ENCODE assay signal across 8 cellular contexts in genomic region chr9:34547960-34548603, GRCh38. TPM values are rescaled to one million over a fixed set of nuclear protein-coding genes. Genes with fewer than 3 reads are reported as not detected.
DNase-seq lines count a peak whose midpoint lies in the region; TF ChIP-seq lines count a peak whose summit lies in the region.

No MANE protein-coding gene starts in this region.

- H3K4me3 ChIP-seq in epithelial cell of esophagus (ENCODE audit: low read length) = no peak overlapping the region
- no peak overlapping the region for H3K4me3 ChIP-seq in transverse colon

- DNase-seq in NCI-H2107 treated with DMSO at 0.1 percent for 48 hours (lab: John Stamatoyannopoulos, UW; ENCODE audit: unreplicated experiment) (peak; percentile 18), NCI-H2107 (lab: John Stamatoyannopoulos, UW) (no peak), NCI-H146 (lab: John Stamatoyannopoulos, UW) (peak; percentile 64), epithelial cell of esophagus (ENCODE audit: low read depth) (peak; percentile 61), mesenteric fat pad (ENCODE audit: low spot score) (peak; percentile 91), transverse colon (peak; percentile 70), SHP77 treated with DMSO at 0.1 percent for 48 hours (lab: John Stamatoyannopoulos, UW) (no peak)
- DNase-seq in activated CD4-positive, alpha-beta T cell treated with anti-CD3 and anti-CD28 coated beads, Interleukin-2, amount 50 U/mL, for 1 hour = peak; percentile 28

- no peak for TF ChIP-seq POLR2A in transverse colon (IDR thresholded peaks at IDR 0.05)

- no peaks in the 10 kb centered on the region for H3K36me3 ChIP-seq in transverse colon

- peak; percentile 92 for TF ChIP-seq CTCF in epithelial cell of esophagus (IDR thresholded peaks at IDR 0.05; ENCODE audit: insufficient read depth, low read depth, low read length, missing control alignments)
- TF ChIP-seq CTCF in transverse colon (IDR thresholded peaks at IDR 0.05) = peak; percentile 77 to 93 (median 83)

- 13 to 57% methylated on average over 2 to 13 of the region's 13 CpGs for WGBS in transverse colon (ENCODE audit: low coverage in 1 of 2), 2 donors

- H3K4me1 ChIP-seq in transverse colon = peaks cover 0 to 3% (median 0%) of the 10 kb centered on the region in 4 donors

- intact Hi-C loops in transverse colon (cut with DNase I; ENCODE audit: low total_unique reads) = loop anchor here (2.0 kb wide), 1 partner anchor 45 kb away; no protein-coding TSS in a partner anchor

- peaks cover 7% of the 10 kb centered on the region for H3K27me3 ChIP-seq in transverse colon

- TF ChIP-seq EP300 in transverse colon (IDR thresholded peaks at IDR 0.05; ENCODE audit: low read depth) = no peak

- H3K27ac ChIP-seq in transverse colon = no peak overlapping the region

- in situ Hi-C loops in transverse colon (cut with MboI; ENCODE audit: low pct_ligation_motif_present in 1 of 4, low pct_unique_long_range_greater_than_20kb in 1 of 4, low sequenced_read_pairs in 3 of 4) = loop anchor here in 2 of 4 donors (10.0 kb wide), 2 partner anchors 47 to 57 kb away; no protein-coding TSS in a partner anchor

- no peaks in the 10 kb centered on the region for H3K9me3 ChIP-seq in transverse colon

RNA-seq across cellular contexts. Expression of gene ENHO, which starts 25.3 kb away (rescaled TPM):
- total RNA-seq in mesenteric fat pad (not detected), transverse colon (1 to 10 TPM in 2 of 4 donors, not detected in 2; 1.4 to 1.7 TPM)

RNA-seq across cellular contexts. Expression of gene CNTFR, which starts 41.4 kb away (rescaled TPM):
- total RNA-seq in mesenteric fat pad (116 TPM), transverse colon (10 to 100 TPM in 1 of 4 donors, 1 to 10 TPM in 3; 5.2 to 59.1 (median 6.8) TPM)

Comparison
In these comparisons a context has a peak if more than half of its experiments do, and no peak if none do; other contexts are left out.
1. DNase-seq: peak in NCI-H2107 treated with DMSO at 0.1 percent for 48 hours (single experiment), NCI-H146 (single experiment), activated CD4-positive, alpha-beta T cell treated with anti-CD3 and anti-CD28 coated beads, Interleukin-2, amount 50 U/mL, for 1 hour (single experiment), epithelial cell of esophagus (single experiment), mesenteric fat pad (single experiment) and transverse colon (single experiment); none in NCI-H2107 (single experiment) and SHP77 treated with DMSO at 0.1 percent for 48 hours (single experiment).